23 cellular contexts compared by ENCODE assay signal in the genomic region with DNA sequence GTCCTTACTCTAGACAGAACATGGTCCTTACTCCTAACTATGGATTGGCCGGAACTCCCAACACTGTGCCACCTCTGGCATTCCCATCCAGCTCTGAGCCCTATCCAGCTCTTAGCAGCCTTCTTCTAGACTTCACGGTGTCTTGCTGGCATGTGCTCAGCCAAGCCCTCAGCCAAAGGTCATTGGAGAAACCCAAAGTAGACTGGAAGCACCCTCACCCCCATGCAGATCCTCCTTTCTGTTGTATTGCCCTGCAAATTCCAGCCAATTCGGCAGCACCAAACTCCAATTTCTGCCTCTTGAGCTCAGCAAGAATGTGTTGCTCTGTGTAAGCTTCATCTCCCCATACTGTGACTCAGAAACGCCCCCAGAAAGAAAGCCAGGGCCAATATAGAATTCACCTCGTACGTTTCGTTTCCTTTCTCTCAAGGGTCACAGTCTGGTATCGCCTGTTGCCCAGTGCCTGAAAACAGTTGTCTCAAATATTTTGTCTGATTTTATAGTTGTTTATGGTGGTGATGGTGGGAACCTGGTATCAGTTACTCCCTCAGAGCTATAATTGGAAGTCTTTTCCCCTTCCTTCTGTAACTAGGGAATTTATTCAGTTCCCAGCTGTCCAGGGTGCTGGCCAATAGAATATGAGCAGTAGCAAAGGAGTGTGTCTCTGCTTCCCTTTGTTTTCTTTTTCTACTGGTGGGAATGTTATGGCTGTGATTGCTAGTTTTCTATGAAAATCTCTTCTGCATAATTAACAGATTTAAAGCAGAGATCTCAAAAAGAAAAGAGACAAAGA. TPM values are rescaled to one million over a fixed set of nuclear protein-coding genes. Genes with fewer than 3 reads are reported as not detected.
"Had no signal": no experiment of that assay in that cellular context is flagged by ENCODE, and none has a peak within 500 bp of the region (broad histone marks: within the 10 kb centered on the region; RNA-seq: fewer than 3 reads in every experiment).

No MANE protein-coding gene starts in this region.

- H3K36me3 ChIP-seq: adrenal gland, breast epithelium, lower lobe of right lung, tibial nerve, vagina had no signal

- H3K36me3 Mint-ChIP-seq: activated naive CD4-positive, alpha-beta T cell treated with anti-CD3 and anti-CD28 coated beads, Interleukin-2, amount 50 U/mL, for 72 hours; mesothelial cell of epicardium; WTC11 had no signal

- H3K4me1 Mint-ChIP-seq: activated CD4-positive, alpha-beta T cell treated with anti-CD3 and anti-CD28 coated beads for 36 hours; mesothelial cell of epicardium had no signal

- H3K9me3 ChIP-seq: adrenal gland, breast epithelium, lower lobe of right lung, tibial nerve, vagina had no signal

- DNase-seq: activated CD4-positive, alpha-beta T cell treated with anti-CD3 and anti-CD28 coated beads for 36 hours; activated CD4-positive, alpha-beta T cell treated with anti-CD3 and anti-CD28 coated beads, Interleukin-2, amount 50 U/mL, for 48 hours; activated gamma-delta T cell treated with Interleukin-2 at 50 U/mL for 16 hours; activated T-cell treated with anti-CD3 and anti-CD28 coated beads, Interleukin-2, amount 50 U/mL, for 48 hours; cerebellar nuclear complex; effector CD4-positive, alpha-beta T cell; left colon; lower lobe of right lung; occipital lobe; stimulated activated CD4-positive, alpha-beta T cell treated with anti-CD3 and anti-CD28 coated beads, Interleukin-15, amount 100 ng/mL, for 24 hours; stimulated activated CD4-positive, alpha-beta T cell treated with anti-CD3 and anti-CD28 coated beads, Interleukin-2, amount 100 ng/mL, for 48 hours had no signal

- H3K27me3 ChIP-seq: breast epithelium, vagina had no signal

- H3K27ac ChIP-seq: adrenal gland, breast epithelium, lower lobe of right lung, skin epidermis, tibial nerve, vagina had no signal

- H3K9me3 Mint-ChIP-seq: activated naive CD4-positive, alpha-beta T cell treated with anti-CD3 and anti-CD28 coated beads, Interleukin-2, amount 50 U/mL, for 72 hours; mesothelial cell of epicardium; stimulated activated naive CD8-positive, alpha-beta T cell treated with anti-CD3 and anti-CD28 coated beads, Interleukin-15, Interleukin-2, amounts not matched to agents 100 ng/mL and 50 ng/mL, for 24 hours; T-helper 2 cell treated with Interferon-gamma antibody and Interleukin-4, amounts not matched to agents 5 μg/mL and 100 μg/mL, for 36 hours; WTC11 had no signal

- H3K4me1 ChIP-seq: adrenal gland, breast epithelium, lower lobe of right lung, tibial nerve had no signal

- H3K4me3 Mint-ChIP-seq: activated CD4-positive, alpha-beta T cell treated with anti-CD3 and anti-CD28 coated beads for 36 hours; mesothelial cell of epicardium; stimulated activated naive CD8-positive, alpha-beta T cell treated with anti-CD3 and anti-CD28 coated beads, Interleukin-15, Interleukin-2, amounts not matched to agents 100 ng/mL and 50 ng/mL, for 24 hours; T-helper 2 cell treated with Interferon-gamma antibody and Interleukin-4, amounts not matched to agents 5 μg/mL and 100 μg/mL, for 36 hours; WTC11 had no signal

- H3K4me3 ChIP-seq: adrenal gland, breast epithelium, lower lobe of right lung, skin epidermis, tibial nerve, vagina had no signal

- ATAC-seq: activated CD4-positive, alpha-beta T cell treated with anti-CD3 and anti-CD28 coated beads for 36 hours; activated naive CD4-positive, alpha-beta T cell treated with anti-CD3 and anti-CD28 coated beads, Interleukin-2, amount 50 U/mL, for 72 hours; esophagus mucosa; left colon; lower lobe of right lung; WTC11 had no signal

- H3K27ac Mint-ChIP-seq: activated CD4-positive, alpha-beta T cell treated with anti-CD3 and anti-CD28 coated beads for 36 hours; activated naive CD4-positive, alpha-beta T cell treated with anti-CD3 and anti-CD28 coated beads, Interleukin-2, amount 50 U/mL, for 72 hours; mesothelial cell of epicardium; progenitor cell of endocrine pancreas; stimulated activated naive CD8-positive, alpha-beta T cell treated with anti-CD3 and anti-CD28 coated beads, Interleukin-15, Interleukin-2, amounts not matched to agents 100 ng/mL and 50 ng/mL, for 24 hours; T-helper 2 cell treated with Interferon-gamma antibody and Interleukin-4, amounts not matched to agents 5 μg/mL and 100 μg/mL, for 36 hours; WTC11 had no signal

RNA-seq across cellular contexts. Expression of a gene that starts 28.4 kb away (rescaled TPM):
- total RNA-seq: activated CD4-positive, alpha-beta T cell treated with anti-CD3 and anti-CD28 coated beads for 36 hours had no signal
